Comparison of ENCODE assay signal across 8 cellular contexts in genomic region chr10:43607199-43607573, GRCh38. TPM values are rescaled to one million over a fixed set of nuclear protein-coding genes. Genes with fewer than 3 reads are reported as not detected.
DNase-seq lines count a peak whose midpoint lies in the region; TF ChIP-seq lines count a peak whose summit lies in the region.

No MANE protein-coding gene starts in this region.

- H3K79me2 ChIP-seq in ACC112 (ENCODE audit: control insufficient read depth, insufficient read depth, low read length, unreplicated experiment) (peaks cover 6% of the 10 kb centered on the region), mammary epithelial cell (ENCODE audit: insufficient read depth, low read length) (no peaks in the 10 kb centered on the region)

- peak overlapping the region; percentile 91 for H3K4me3 ChIP-seq in ACC112 (ENCODE audit: low read depth, low read length)
- H3K4me3 ChIP-seq in HUES6 (ENCODE audit: low read depth, low read length) = peak overlapping the region; percentile 74
- peak overlapping the region; percentile 61 to 69 (median 63) for H3K4me3 ChIP-seq in mammary epithelial cell (replicated peaks in 1 of 3; ENCODE audit: insufficient read depth in 1 of 3, low read depth in 2 of 3, low read length in 3 of 3)
- peak overlapping the region; percentile 75 to 80 for H3K4me3 ChIP-seq in muscle layer of duodenum (ENCODE audit: low read depth in 1 of 2, low read length in 2 of 2)

- H3K4me1 ChIP-seq in ACC112 (ENCODE audit: control insufficient read depth, insufficient read depth, low read length, unreplicated experiment) (peaks cover 18% of the 10 kb centered on the region), HUES6 (ENCODE audit: control insufficient read depth, insufficient read depth, low read length) (peaks cover 5% of the 10 kb centered on the region), mammary epithelial cell (ENCODE audit: insufficient read depth, low read length) (peaks cover 8% of the 10 kb centered on the region), muscle layer of duodenum (ENCODE audit: control insufficient read depth in 1 of 2, insufficient read depth in 2 of 2, low read length in 2 of 2) (peaks cover 4 to 12% of the 10 kb centered on the region in 2 donors)

- no peaks in the 10 kb centered on the region for H3K27me3 ChIP-seq in ACC112 (ENCODE audit: insufficient read depth, low read length)
- H3K27me3 ChIP-seq in HUES6 (ENCODE audit: control insufficient read depth, insufficient read depth, low read length) = peaks cover 3% of the 10 kb centered on the region; the same call in 1 of the 2 replicates
- H3K27me3 ChIP-seq in mammary epithelial cell (ENCODE audit: insufficient read depth, low read length) = no peaks in the 10 kb centered on the region
- no peaks in the 10 kb centered on the region for H3K27me3 ChIP-seq in muscle layer of duodenum (ENCODE audit: low read depth, low read length)

- H2AFZ ChIP-seq in ACC112 (ENCODE audit: low read length, unreplicated experiment) = peak overlapping the region; percentile 77
- peak overlapping the region; percentile 93 for H2AFZ ChIP-seq in mammary epithelial cell (ENCODE audit: low read depth, low read length)

- H4K20me1 ChIP-seq in mammary epithelial cell (ENCODE audit: insufficient read depth, low read length) = no peaks in the 10 kb centered on the region

- intact Hi-C loops in mammary epithelial cell (cut with micrococcal nuclease) = no loop called here

- H3K36me3 ChIP-seq in ACC112 (ENCODE audit: insufficient read depth, low read length) (peaks cover 8% of the 10 kb centered on the region; the same call in 1 of the 2 replicates), HUES6 (ENCODE audit: control insufficient read depth, insufficient read depth, low read length) (peaks cover 33% of the 10 kb centered on the region), mammary epithelial cell (ENCODE audit: insufficient read depth, low read length) (peaks cover 5% of the 10 kb centered on the region), muscle layer of duodenum (ENCODE audit: control insufficient read depth in 1 of 2, insufficient read depth in 2 of 2, low read length in 2 of 2) (peaks cover 0 to 12% of the 10 kb centered on the region in 2 donors)

- dilution Hi-C loops in mammary epithelial cell (cut with HindIII; ENCODE audit: low sequenced_read_pairs) = no loop called here

- 59% methylated on average over 10 of the region's 10 CpGs for WGBS in mammary epithelial cell (ENCODE audit: low coverage, missing lambda C conversion rate)

- no peak for TF ChIP-seq CTCF in mammary epithelial cell (conservative IDR thresholded peaks at IDR 0.05 in 1 of 2, IDR thresholded peaks at IDR 0.05 in 1 of 2; ENCODE audit: extremely low read depth in 1 of 2, insufficient read depth in 1 of 2, low read depth in 1 of 2, low read length in 2 of 2)

- CTCF ChIA-PET in mammary epithelial cell (lab: Charles Lee; ENCODE audit: low non-redundant PET) = no interaction called here

- DNase-seq in mammary epithelial cell (no peak), NCI-H2196 treated with DMSO at 0.1 percent for 48 hours (lab: John Stamatoyannopoulos, UW; ENCODE audit: unreplicated experiment) (no peak), SHP77 (lab: John Stamatoyannopoulos, UW) (no peak), SK-N-DZ (ENCODE audit: low spot score) (no peak), hippocampal formation (lab: John Stamatoyannopoulos, UW) (no peak)

- peak overlapping the region; percentile 96 for H3K4me2 ChIP-seq in mammary epithelial cell (ENCODE audit: insufficient read depth, low read depth, low read length)

- in situ Hi-C loops in mammary epithelial cell (cut with MboI; ENCODE audit: low sequenced_read_pairs in 2 of 2) = no loop called here

- H3K27ac ChIP-seq in ACC112 (ENCODE audit: low read depth, low read length) = 0 out of 2 replicates have a peak overlapping the region, but pooled peaks have one; percentile 28
- H3K27ac ChIP-seq in HUES6 (ENCODE audit: low read depth, low read length) = no peak overlapping the region
- H3K27ac ChIP-seq in mammary epithelial cell (ENCODE audit: insufficient read depth, low read depth, low read length) = no peak overlapping the region
- no peak overlapping the region for H3K27ac ChIP-seq in muscle layer of duodenum (ENCODE audit: low read length)

- H3K9me3 ChIP-seq in HUES6 (ENCODE audit: control insufficient read depth, insufficient read depth, low read depth, low read length) = peaks cover 5% of the 10 kb centered on the region; the same call in 1 of the 2 replicates
- H3K9me3 ChIP-seq in mammary epithelial cell (replicated peaks; ENCODE audit: insufficient read depth, low read length) = no peaks in the 10 kb centered on the region
- H3K9me3 ChIP-seq in muscle layer of duodenum (ENCODE audit: control insufficient read depth in 1 of 2, low read length in 2 of 2) = no peaks in the 10 kb centered on the region

- H3K9ac ChIP-seq in HUES6 (ENCODE audit: low read length) = peak overlapping the region; percentile 72
- no peak overlapping the region for H3K9ac ChIP-seq in mammary epithelial cell (ENCODE audit: insufficient read depth, low read length)

- no TSS peak for BruUV-seq in mammary epithelial cell (replicated peaks; lab: Mats Ljungman, UMichigan)

RNA-seq across cellular contexts. Expression of gene ZNF485, which starts 0.9 kb away (rescaled TPM):
- total RNA-seq in mammary epithelial cell = 1 to 10 TPM; 5.0 to 6.5 TPM
- 3.2 TPM for polyA plus RNA-seq in mammary epithelial cell
- polyA minus RNA-seq in mammary epithelial cell = 1.5 TPM
- polyA plus RNA-seq in SK-N-DZ (2014; cell fraction: cytosol; rRNA removed) = 5.8 and 11.1 TPM in 2 replicates
- polyA plus RNA-seq in SK-N-DZ (2014; cell fraction: nucleus; rRNA removed) = 6.5 and 11.0 TPM in 2 replicates

RNA-seq across cellular contexts. Expression of gene ZNF239, which starts 32.8 kb away (rescaled TPM):
- 1 to 10 TPM; 1.3 to 4.3 TPM for total RNA-seq in mammary epithelial cell
- 1.3 TPM for polyA plus RNA-seq in mammary epithelial cell
- polyA minus RNA-seq in mammary epithelial cell = 4.3 TPM
- polyA plus RNA-seq in SK-N-DZ (2014; cell fraction: cytosol; rRNA removed) = 13.9 and 15.6 TPM in 2 replicates
- polyA plus RNA-seq in SK-N-DZ (2014; cell fraction: nucleus; rRNA removed) = 16.5 and 20.2 TPM in 2 replicates

RNA-seq across cellular contexts. Expression of gene ZNF32, which starts 41.5 kb away (rescaled TPM):
- 10 to 100 TPM; 13.8 to 21.3 TPM for total RNA-seq in mammary epithelial cell
- 14.9 TPM for polyA plus RNA-seq in mammary epithelial cell
- 18.9 TPM for polyA minus RNA-seq in mammary epithelial cell
- 89.2 and 109 TPM in 2 replicates for polyA plus RNA-seq in SK-N-DZ (2014; cell fraction: cytosol; rRNA removed)
- 88.3 and 92.0 TPM in 2 replicates for polyA plus RNA-seq in SK-N-DZ (2014; cell fraction: nucleus; rRNA removed)
